ENCODE assay signal across 29 cellular contexts in genomic region chr11:14589421-14589820, GRCh38. TPM values are rescaled to one million over a fixed set of nuclear protein-coding genes. Genes with fewer than 3 reads are reported as not detected.
"Had no signal": no experiment of that assay in that cellular context is flagged by ENCODE, and none has a peak within 500 bp of the region (broad histone marks: within the 10 kb centered on the region; RNA-seq: fewer than 3 reads in every experiment).

No MANE protein-coding gene starts in this region.

- H3K4me1 Mint-ChIP-seq: immature natural killer cell, nephron progenitor cell had no signal

- H3K9ac ChIP-seq: neural progenitor cell, parathyroid adenoma had no signal

- H3K4me2 ChIP-seq: neural progenitor cell had no signal

- H3K79me2 ChIP-seq: parathyroid adenoma had no signal

- H3K27ac ChIP-seq: left lung, lower lobe of right lung, neural progenitor cell, neutrophil, parathyroid adenoma, right atrium auricular region, right lobe of liver, suprapubic skin, thoracic aorta, tibial artery, upper lobe of left lung, vagina had no signal

- H2AFZ ChIP-seq: neural progenitor cell, parathyroid adenoma had no signal

- DNase-seq: hypothalamus; immature natural killer cell; kidney; left colon; left lung; lower lobe of right lung; mesenchymal stem cell; naive B cell; natural killer cell; nephron progenitor cell; occipital lobe; right lobe of liver; stimulated activated CD4-positive, alpha-beta T cell treated with anti-CD3 and anti-CD28 coated beads, Interleukin-12 subunit alpha, Interleukin-12 subunit beta, amount 100 ng/mL, for 4 hours; stimulated activated CD4-positive, alpha-beta T cell treated with anti-CD3 and anti-CD28 coated beads, Interleukin-15, amount 100 ng/mL, for 24 hours; stimulated activated CD4-positive, alpha-beta T cell treated with anti-CD3 and anti-CD28 coated beads, Interleukin-2, amount 100 ng/mL, for 24 hours; stimulated activated CD4-positive, alpha-beta T cell treated with anti-CD3 and anti-CD28 coated beads, Interleukin-4, amount 100 ng/mL, for 1 hour; stimulated activated naive B cell treated with anti-CD40 and anti-IgM and Interleukin-4, amounts not matched to agents 10 μg/mL and 1 μg/mL and 100 μg/mL, for 72 hours; tibial artery; upper lobe of left lung had no signal

- H3K36me3 ChIP-seq: left lung, lower lobe of right lung, neural progenitor cell, neutrophil, right atrium auricular region, right lobe of liver, suprapubic skin, thoracic aorta, tibial artery, upper lobe of left lung, vagina had no signal

- H3K36me3 Mint-ChIP-seq: natural killer cell had no signal

- H3K9me3 Mint-ChIP-seq: naive B cell; natural killer cell; stimulated activated naive B cell treated with anti-CD40 and anti-IgM and Interleukin-4, amounts not matched to agents 10 μg/mL and 1 μg/mL and 100 μg/mL, for 72 hours had no signal

- H3K4me3 ChIP-seq: left lung, lower lobe of right lung, neural progenitor cell, right atrium auricular region, right lobe of liver, suprapubic skin, thoracic aorta, tibial artery, upper lobe of left lung, vagina had no signal

- H3K27ac Mint-ChIP-seq: natural killer cell; nephron progenitor cell; neural progenitor cell; progenitor cell of endocrine pancreas; stimulated activated naive B cell treated with anti-CD40 and anti-IgM and Interleukin-4, amounts not matched to agents 10 μg/mL and 1 μg/mL and 100 μg/mL, for 72 hours; stimulated activated naive CD8-positive, alpha-beta T cell treated with anti-CD3 and anti-CD28 coated beads, Interleukin-15, Interleukin-2, amounts not matched to agents 100 ng/mL and 50 ng/mL, for 24 hours had no signal

- H3K9me3 ChIP-seq: left lung, lower lobe of right lung, neutrophil, right atrium auricular region, right lobe of liver, suprapubic skin, thoracic aorta, tibial artery, upper lobe of left lung, vagina had no signal

- H3K4me3 Mint-ChIP-seq: immature natural killer cell; naive B cell; natural killer cell; nephron progenitor cell; neural progenitor cell; stimulated activated naive B cell treated with anti-CD40 and anti-IgM and Interleukin-4, amounts not matched to agents 10 μg/mL and 1 μg/mL and 100 μg/mL, for 72 hours; stimulated activated naive CD8-positive, alpha-beta T cell treated with anti-CD3 and anti-CD28 coated beads, Interleukin-15, Interleukin-2, amounts not matched to agents 100 ng/mL and 50 ng/mL, for 24 hours had no signal

- ATAC-seq: left colon; left lung; lower lobe of right lung; natural killer cell; right lobe of liver; stimulated activated naive B cell treated with anti-CD40 and anti-IgM and Interleukin-4, amounts not matched to agents 10 μg/mL and 1 μg/mL and 100 μg/mL, for 72 hours had no signal

- H3K27me3 ChIP-seq: left lung, neural progenitor cell, neutrophil, right atrium auricular region, right lobe of liver, suprapubic skin, tibial artery, upper lobe of left lung, vagina had no signal

- H3K4me1 ChIP-seq: lower lobe of right lung, neural progenitor cell, parathyroid adenoma, right atrium auricular region, suprapubic skin, tibial artery, upper lobe of left lung, vagina had no signal

- H3K27me3 Mint-ChIP-seq: progenitor cell of endocrine pancreas; stimulated activated naive B cell treated with anti-CD40 and anti-IgM and Interleukin-4, amounts not matched to agents 10 μg/mL and 1 μg/mL and 100 μg/mL, for 72 hours; stimulated activated naive CD8-positive, alpha-beta T cell treated with anti-CD3 and anti-CD28 coated beads, Interleukin-15, Interleukin-2, amounts not matched to agents 100 ng/mL and 50 ng/mL, for 24 hours had no signal

RNA-seq across cellular contexts. Expression of gene PDE3B, which starts 54.2 kb away (rescaled TPM):
- total RNA-seq: mammary epithelial cell had no signal
